In genomic region chr13:60167121-60167520, GRCh38 we compare ENCODE assay signal across 27 cellular contexts.
"Had no signal": no experiment of that assay in that cellular context is flagged by ENCODE, and none has a peak within 500 bp of the region (broad histone marks: within the 10 kb centered on the region; RNA-seq: fewer than 3 reads in every experiment).

No MANE protein-coding gene starts in this region.

- H3K4me3 Mint-ChIP-seq: effector memory CD8-positive, alpha-beta T cell; endodermal cell; memory B cell; naive thymus-derived CD4-positive, alpha-beta T cell had no signal

- FAIRE-seq: colon, endometrium, islet of Langerhans, kidney had no signal

- H3K4me3 ChIP-seq: coronary artery, esophagus squamous epithelium, gastrocnemius medialis, heart right ventricle, lower lobe of right lung had no signal

- ATAC-seq: effector memory CD8-positive, alpha-beta T cell; esophagus mucosa; gastrocnemius medialis; heart right ventricle; left colon; left lobe of liver; left ventricle myocardium superior; lower lobe of right lung; naive thymus-derived CD4-positive, alpha-beta T cell had no signal

- H3K36me3 Mint-ChIP-seq: memory B cell had no signal

- H3K27me3 ChIP-seq: gastrocnemius medialis had no signal

- H3K27ac Mint-ChIP-seq: effector memory CD8-positive, alpha-beta T cell; memory B cell had no signal

- H3K9me3 ChIP-seq: esophagus squamous epithelium, gastrocnemius medialis, heart right ventricle, lower lobe of right lung had no signal

- H3K36me3 ChIP-seq: esophagus squamous epithelium, gastrocnemius medialis, heart right ventricle, lower lobe of right lung had no signal

- DNase-seq: effector CD8-positive, alpha-beta T cell; effector memory CD8-positive, alpha-beta T cell; endodermal cell; erythroblast; esophagus squamous epithelium; foreskin fibroblast; foreskin melanocyte; gastrocnemius medialis; glutamatergic neuron; head of caudate nucleus; heart right ventricle; hippocampal formation; kidney; kidney glomerular epithelial cell; left colon; left ventricle myocardium superior; lower lobe of right lung; midbrain; naive thymus-derived CD4-positive, alpha-beta T cell had no signal

- H3K27ac ChIP-seq: coronary artery, epithelial cell of prostate, esophagus squamous epithelium, gastrocnemius medialis, heart right ventricle, lower lobe of right lung had no signal

- H3K9me3 Mint-ChIP-seq: effector memory CD8-positive, alpha-beta T cell; endodermal cell; memory B cell had no signal
